Comparison of ENCODE assay signal across 8 cellular contexts in genomic region chr16:74776926-74777325, GRCh38. TPM values are rescaled to one million over a fixed set of nuclear protein-coding genes. Genes with fewer than 3 reads are reported as not detected.
"Had no signal": no experiment of that assay in that cellular context is flagged by ENCODE, and none has a peak within 500 bp of the region (broad histone marks: within the 10 kb centered on the region; RNA-seq: fewer than 3 reads in every experiment).

No MANE protein-coding gene starts in this region.

- ATAC-seq: HepG2 had no signal

- H3K27ac ChIP-seq: HL-60, KMS-11 had no signal

- DNase-seq: IMR-90, KBM-7, KG1 had no signal

- H3K9me3 Mint-ChIP-seq: IgD-negative memory B cell had no signal

- H3K4me2 ChIP-seq: KMS-11 had no signal

- H3K36me3 Mint-ChIP-seq: IgD-negative memory B cell had no signal

- H3K9ac ChIP-seq: KMS-11 had no signal

- FAIRE-seq: HepG2, HTR-8/SVneo had no signal

RNA-seq across cellular contexts. Expression of gene FA2H, which starts 2.3 kb away (rescaled TPM):
- total RNA-seq: HepG2, IMR-90 had no signal
- polyA plus RNA-seq: IMR-90 had no signal
